In genomic region chr13:28540612-28541011, GRCh38 we compare ENCODE assay signal across 16 cellular contexts. TPM values are rescaled to one million over a fixed set of nuclear protein-coding genes. Genes with fewer than 3 reads are reported as not detected.
DNase-seq lines count a peak whose midpoint lies in the region; ATAC-seq, FAIRE-seq and TF ChIP-seq lines count a peak whose summit lies in the region.
"Had no signal": no experiment of that assay in that cellular context is flagged by ENCODE, and none has a peak within 500 bp of the region (broad histone marks: within the 10 kb centered on the region; RNA-seq: fewer than 3 reads in every experiment).

No MANE protein-coding gene starts in this region.

- no peaks in the 10 kb centered on the region for H3K27me3 ChIP-seq in bronchial epithelial cell (ENCODE audit: control insufficient read depth, insufficient read depth, low read length)
- peaks cover 0 to 4% (median 0%) of the 10 kb centered on the region in 7 donors for H3K27me3 ChIP-seq in heart right ventricle

- no peak overlapping the region for H3K27ac ChIP-seq in heart right ventricle

- no peaks in the 10 kb centered on the region for H3K4me1 ChIP-seq in heart right ventricle

- intact Hi-C loops in heart right ventricle (cut with DNase I): no loop called here

- ATAC-seq in GM18520 (IDR thresholded peaks at IDR 0.05; ENCODE audit: unreplicated experiment) (peak; percentile 50), HG03060 (IDR thresholded peaks at IDR 0.05; ENCODE audit: low read depth, unreplicated experiment) (peak; percentile 52), heart right ventricle (no peak)

- TF ChIP-seq CTCF in bronchial epithelial cell (IDR thresholded peaks at IDR 0.05; ENCODE audit: insufficient read depth, low read length, severe bottlenecking) (no peak), heart right ventricle (IDR thresholded peaks at IDR 0.05) (no peak)

- WGBS in heart right ventricle, 2 donors: 55 to 61% methylated on average over 6 of the region's 6 CpGs

- H3K36me3 ChIP-seq in bronchial epithelial cell (ENCODE audit: control insufficient read depth, insufficient read depth, low read length): no peaks in the 10 kb centered on the region
- no peaks in the 10 kb centered on the region for H3K36me3 ChIP-seq in heart right ventricle

- H3K4me3 ChIP-seq in bronchial epithelial cell (ENCODE audit: low read depth, low read length) (no peak overlapping the region), heart right ventricle (no peak overlapping the region)

- H3K9me3 ChIP-seq in heart right ventricle: peaks cover 0 to 11% (median 0%) of the 10 kb centered on the region in 11 donors

- FAIRE-seq in bronchial epithelial cell (lab: Jason Lieb, UNC): no peak

- DNase-seq in EL (peak; percentile 12), bronchial epithelial cell (ENCODE audit: low read depth) (peak; percentile 40), SIG-M5 (lab: John Stamatoyannopoulos, UW) (no peak), SW480 (ENCODE audit: low spot score) (no peak), cerebellar cortex (ENCODE audit: low spot score) (no peak), heart right ventricle (no peak)
- DNase-seq: amygdala, dermis blood vessel endothelial cell, foreskin melanocyte, GF-D8, NCI-H345, RPMI8226 had no signal

RNA-seq across cellular contexts. Expression of gene FLT1, which starts 45.7 kb away (rescaled TPM):
- total RNA-seq in bronchial epithelial cell (under 0.01 TPM in 1 of 2 replicates, not detected in the other), heart right ventricle (10 to 100 TPM; 34.9 to 76.3 (median 47.2) TPM)
- 10 to 100 TPM; 15.2 to 22.9 TPM for polyA plus RNA-seq in heart right ventricle
- total RNA-seq: myocyte had no signal
- polyA plus RNA-seq: CD14-positive monocyte had no signal

Comparison
In these comparisons a context has a peak if more than half of its experiments do, and no peak if none do; other contexts are left out.
1. DNase-seq: peak in EL (single experiment) and bronchial epithelial cell (single experiment); none in SIG-M5 (single experiment), SW480 (single experiment), cerebellar cortex (single experiment) and heart right ventricle (0 of 2).
2. ATAC-seq: peak in GM18520 (single experiment) and HG03060 (single experiment); none in heart right ventricle (0 of 8).
3. RNA of gene FLT1, which starts 45.7 kb away (total RNA-seq): 34.9 to 76.3 TPM in heart right ventricle; under 0.01 TPM in bronchial epithelial cell; every median in the first group is over 10 times any median in the second.